In the genomic region with DNA sequence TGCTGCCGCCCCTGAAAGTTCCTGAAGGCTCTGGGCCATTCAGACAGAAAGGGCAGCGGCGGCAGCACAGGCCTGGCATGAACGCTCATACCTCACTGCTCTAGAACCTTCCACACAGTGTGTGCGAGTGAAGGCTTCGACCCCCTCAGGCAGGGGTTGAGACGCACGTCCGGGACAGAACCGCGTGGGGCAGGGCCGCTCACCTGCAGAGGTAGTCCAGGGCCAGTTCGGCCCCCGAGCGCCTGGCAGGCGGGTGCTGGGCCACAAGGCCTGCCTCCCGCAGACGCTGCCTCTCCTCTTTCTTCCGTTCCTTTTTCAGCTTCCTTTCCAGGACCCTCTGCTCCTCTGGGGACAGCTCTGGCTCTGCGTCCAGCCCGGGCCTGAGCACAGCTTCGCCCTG, we compare ENCODE assay signal across 1 cellular context.
TF ChIP-seq lines count a peak whose summit lies in the region.

No MANE protein-coding gene starts in this region.

TF ChIP-seq in K562, 482 proteins besides CTCF, POLR2A, EP300 and RAD21:
- TF ChIP-seq POLR2G (IDR thresholded peaks at IDR 0.05; ENCODE audit: low read depth, low read length) (0 out of 2 replicates have a peak, but pooled peaks have one; percentile 2), PYGO2 (tag; IDR thresholded peaks at IDR 0.05) (no peak)
